Comparison of ENCODE assay signal across 11 cellular contexts in the genomic region with DNA sequence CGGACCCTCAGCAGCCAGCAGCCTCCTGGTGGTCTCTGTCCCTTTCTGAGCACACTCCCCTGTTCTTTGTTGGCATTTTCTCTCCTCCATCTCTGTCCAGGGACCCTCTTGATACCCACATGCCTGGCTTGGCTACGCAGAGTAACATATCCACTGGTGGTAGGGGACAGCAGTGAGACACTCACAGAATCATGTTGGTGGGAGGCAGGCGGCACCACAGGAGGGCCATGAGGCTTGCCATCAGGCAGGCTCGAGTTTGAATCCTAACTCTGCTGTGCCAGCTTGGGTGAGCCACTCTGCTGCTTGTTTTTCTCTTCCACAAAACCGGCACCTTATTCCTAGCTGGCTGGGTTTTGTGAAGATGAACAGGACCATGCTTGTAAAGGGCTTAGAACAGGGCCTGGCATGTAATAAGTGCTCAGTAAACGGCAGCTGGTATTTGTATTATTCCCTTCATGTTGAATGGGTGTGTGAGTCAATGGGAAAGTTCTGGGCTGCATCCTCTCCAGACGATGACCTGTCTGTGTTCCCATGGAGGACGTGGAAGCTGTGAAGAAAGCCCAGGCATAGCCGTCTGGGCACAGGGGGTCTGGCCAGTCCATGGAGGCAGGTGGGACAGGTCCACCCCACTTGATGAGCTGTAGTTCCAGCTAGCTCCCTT. TPM values are rescaled to one million over a fixed set of nuclear protein-coding genes. Genes with fewer than 3 reads are reported as not detected.
DNase-seq lines count a peak whose midpoint lies in the region; ATAC-seq, FAIRE-seq and TF ChIP-seq lines count a peak whose summit lies in the region.
"Had no signal": no experiment of that assay in that cellular context is flagged by ENCODE, and none has a peak within 500 bp of the region (broad histone marks: within the 10 kb centered on the region; RNA-seq: fewer than 3 reads in every experiment).

No MANE protein-coding gene starts in this region.

- H3K36me3 ChIP-seq in BLaER1: no peaks in the 10 kb centered on the region
- peaks cover 48% of the 10 kb centered on the region for H3K36me3 ChIP-seq in NT2/D1 (ENCODE audit: insufficient read depth, insufficient read length, low read length)
- no peaks in the 10 kb centered on the region for H3K36me3 ChIP-seq in H1 (ENCODE audit: control insufficient read depth in 2 of 4, insufficient read depth in 4 of 4, low read length in 3 of 4)

- H3K79me2 ChIP-seq in H1 (ENCODE audit: control insufficient read depth in 1 of 2, insufficient read depth in 2 of 2, low read length in 2 of 2): peaks cover 0 to 9% of the 10 kb centered on the region in 2 experiments; a peak in 1 of 4 replicates

- H4K20me1 ChIP-seq in BLaER1 (peaks cover 78% of the 10 kb centered on the region), H1 (replicated peaks in 1 of 2; ENCODE audit: control insufficient read depth in 1 of 2, insufficient read depth in 2 of 2, low read length in 2 of 2) (peaks cover 5 to 22% of the 10 kb centered on the region in 2 experiments)

- H3K23ac ChIP-seq in H1 (ENCODE audit: insufficient read length): no peak overlapping the region

- H2AFZ ChIP-seq in H1 (ENCODE audit: low read length): no peak overlapping the region

- TF ChIP-seq RAD21 in H1 (IDR thresholded peaks at IDR 0.05 in 1 of 2, conservative IDR thresholded peaks at IDR 0.05 in 1 of 2; ENCODE audit: low read depth in 2 of 2, low read length in 2 of 2): no peak

- no peak overlapping the region for H3K56ac ChIP-seq in H1 (replicated peaks; ENCODE audit: insufficient read length, low read depth, low read length)

- peaks cover 6 to 38% (median 13%) of the 10 kb centered on the region in 5 donors for H3K27me3 Mint-ChIP-seq in naive thymus-derived CD8-positive, alpha-beta T cell

- CTCF ChIA-PET in H1 (lab: Charles Lee; ENCODE audit: partially characterized antibody): interaction anchor here (0.8 to 8.5 kb wide), 18 partner anchors 9 to 132 kb away, joined by 3 to 114 read pairs (median 4); no protein-coding TSS in a partner anchor

- peaks cover 80% of the 10 kb centered on the region for H3K4me1 ChIP-seq in BLaER1
- H3K4me1 ChIP-seq in NT2/D1 (ENCODE audit: insufficient read depth, insufficient read length): peaks cover 33% of the 10 kb centered on the region
- H3K4me1 ChIP-seq in H1 (replicated peaks in 1 of 4; ENCODE audit: control insufficient read depth in 3 of 4, insufficient read depth in 4 of 4, low read length in 3 of 4): peaks cover 0 to 14% (median 11%) of the 10 kb centered on the region in 4 experiments; a peak in 6 of 7 replicates

- 0 out of 2 replicates have a peak overlapping the region, but pooled peaks have one; percentile 6 for H4K8ac ChIP-seq in H1 (ENCODE audit: extremely low read depth, insufficient read depth, low read length)

- 0 out of 2 replicates have a peak overlapping the region, but pooled peaks have one; percentile 19 for H2BK12ac ChIP-seq in H1 (ENCODE audit: low read depth, low read length)

- no peaks in the 10 kb centered on the region for H3K36me3 Mint-ChIP-seq in naive thymus-derived CD8-positive, alpha-beta T cell

- no peaks in the 10 kb centered on the region for H3K9me3 ChIP-seq in BLaER1
- H3K9me3 ChIP-seq in NT2/D1 (ENCODE audit: insufficient read depth, low read length): no peaks in the 10 kb centered on the region
- no peaks in the 10 kb centered on the region for H3K9me3 ChIP-seq in H1 (ENCODE audit: insufficient read depth in 2 of 2, low read depth in 1 of 2, low read length in 1 of 2)

- H2AK5ac ChIP-seq in H1 (ENCODE audit: low read depth, low read length): peak overlapping the region; percentile 68

- POLR2A ChIA-PET in H1 (lab: Charles Lee; ENCODE audit: partially characterized antibody): interaction anchor here (0.9 to 1.2 kb wide), 2 partner anchors 17 to 49 kb away, joined by 3 read pairs; no protein-coding TSS in a partner anchor
- POLR2A ChIA-PET in naive thymus-derived CD8-positive, alpha-beta T cell (lab: Charles Lee): no interaction called here

- H3K27ac Mint-ChIP-seq in naive thymus-derived CD8-positive, alpha-beta T cell: peak overlapping the region in 4 of 10 donors; percentile 63 to 88 (median 84)

- H4K5ac ChIP-seq in H1 (ENCODE audit: insufficient read length, low read depth, low read length): no peak overlapping the region

- peaks cover 26% of the 10 kb centered on the region for H3K27me3 ChIP-seq in BLaER1
- H3K27me3 ChIP-seq in NT2/D1 (ENCODE audit: insufficient read depth, insufficient read length): peaks cover 16% of the 10 kb centered on the region
- peaks cover 4 to 26% (median 21%) of the 10 kb centered on the region in 4 experiments for H3K27me3 ChIP-seq in H1 (replicated peaks in 1 of 4; ENCODE audit: control insufficient read depth in 3 of 4, extremely low read depth in 1 of 4, insufficient read depth in 3 of 4, low read length in 3 of 4)

- peaks cover 0 to 2% (median 0%) of the 10 kb centered on the region in 9 donors for H3K9me3 Mint-ChIP-seq in naive thymus-derived CD8-positive, alpha-beta T cell

- H3K18ac ChIP-seq in H1 (ENCODE audit: extremely low read depth, low read length): peak overlapping the region; percentile 1; the same call in 1 of the 2 replicates

- H2BK20ac ChIP-seq in H1 (ENCODE audit: low read length): no peak overlapping the region

- H3K4me2 ChIP-seq in BLaER1 (peak overlapping the region; percentile 88), H1 (ENCODE audit: insufficient read depth in 1 of 2, low read depth in 2 of 2, low read length in 2 of 2) (peak overlapping the region in 1 of 2 experiments; percentile 74; a peak in 1 of 4 replicates)

- H3K4me1 Mint-ChIP-seq in naive thymus-derived CD8-positive, alpha-beta T cell: peaks cover 17 to 27% (median 21%) of the 10 kb centered on the region in 4 donors

- TF ChIP-seq POLR2A in H1 (IDR thresholded peaks at IDR 0.05; ENCODE audit: control extremely low read depth in 1 of 2, low read depth in 2 of 2, low read length in 2 of 2): no peak

- no peak overlapping the region for H2BK5ac ChIP-seq in H1 (ENCODE audit: low read depth, low read length)

- peaks cover 11% of the 10 kb centered on the region for H3K23me2 ChIP-seq in H1 (ENCODE audit: low read depth, low read length)

- H3K4me3 ChIP-seq in BLaER1: peak overlapping the region; percentile 95; the same call in 1 of the 2 replicates
- no peak overlapping the region for H3K4me3 ChIP-seq in NT2/D1 (ENCODE audit: insufficient read length, low read depth)
- no peak overlapping the region for H3K4me3 ChIP-seq in H1 (ENCODE audit: extremely low read depth in 1 of 4, insufficient read depth in 2 of 4, low read depth in 3 of 4, low read length in 4 of 4)

- TF ChIP-seq EP300 in H1 (IDR thresholded peaks at IDR 0.05; ENCODE audit: borderline replicate concordance in 1 of 2, low read depth in 2 of 2, low read length in 2 of 2): no peak

- no peak for TF ChIP-seq CTCF in H1 (IDR thresholded peaks at IDR 0.05; ENCODE audit: control extremely low read depth in 1 of 3, insufficient read depth in 1 of 3, low read depth in 1 of 3, low read length in 3 of 3)

- H3K9ac ChIP-seq in BLaER1 (peak overlapping the region; percentile 91; the same call in 1 of the 2 replicates), NT2/D1 (ENCODE audit: insufficient read length, low read depth) (peak overlapping the region; percentile 27), H1 (replicated peaks in 1 of 4; ENCODE audit: extremely low read depth in 1 of 4, low read depth in 3 of 4, low read length in 3 of 4) (no peak overlapping the region)

- no peak overlapping the region for H3K4ac ChIP-seq in H1 (replicated peaks; ENCODE audit: insufficient read length, low read depth, low read length)

- DNase-seq in NT2/D1 (ENCODE audit: low read depth, low spot score) (no peak), H1 (ENCODE audit: low read depth in 1 of 2, low spot score in 2 of 2) (no peak), HCEC 1CT (no peak), NCI-H146 (lab: John Stamatoyannopoulos, UW) (no peak), SW 1271 (lab: John Stamatoyannopoulos, UW) (no peak)
- peak in 1 of 10 donors; percentile 40 for DNase-seq in naive thymus-derived CD8-positive, alpha-beta T cell
- DNase-seq: NCI-H187 had no signal

- FAIRE-seq in H1 (lab: Jason Lieb, UNC): no peak

- H3K14ac ChIP-seq in H1 (ENCODE audit: insufficient read length): no peak overlapping the region

- H3K4me3 Mint-ChIP-seq in naive thymus-derived CD8-positive, alpha-beta T cell: peak overlapping the region; percentile 5 to 95 (median 78)

- 79% methylated on average over 9 of the region's 9 CpGs; no CpG with 5 or more reads in 1 of the 2 experiments for WGBS in H1 (ENCODE audit: extremely low coverage in 1 of 2, insufficient coverage in 1 of 2, insufficient read length in 1 of 2, insufficient replicate concordance in 2 of 2, low coverage in 1 of 2, low lambda C conversion rate in 2 of 2, missing lambda C conversion rate in 1 of 2), 2 experiments

- H3K79me1 ChIP-seq in H1 (ENCODE audit: low read depth, low read length): peaks cover 5% of the 10 kb centered on the region; the same call in 1 of the 2 replicates

- ATAC-seq in naive thymus-derived CD8-positive, alpha-beta T cell: no peak
- no peak for ATAC-seq in GM18498 (IDR thresholded peaks at IDR 0.05; ENCODE audit: unreplicated experiment)

- H3K27ac ChIP-seq in BLaER1 (peak overlapping the region; percentile 13; the same call in 1 of the 2 replicates), H1 (ENCODE audit: low read depth, low read length) (no peak overlapping the region)

- no peak overlapping the region for H2BK120ac ChIP-seq in H1 (replicated peaks; ENCODE audit: low read depth, low read length)

- peak overlapping the region; percentile 28 for H4K91ac ChIP-seq in H1 (replicated peaks; ENCODE audit: insufficient read length, low read length)

- H2BK15ac ChIP-seq in H1 (ENCODE audit: low read length): 0 out of 2 replicates have a peak overlapping the region, but pooled peaks have one; percentile 31

RNA-seq across cellular contexts. Expression of gene COL27A1, which starts 2.3 kb away (rescaled TPM):
- total RNA-seq in H1 (2021; fragmentation: NEBNext Ultra II Directional; extraction: Animal tissue kit (Norgen Biotek cat#: 25700)): 22.5 and 22.8 TPM in 2 replicates
- polyA plus RNA-seq in H1 (2011; rRNA removed): 15.1 and 26.0 TPM in 2 replicates
- 17.3 TPM for polyA plus RNA-seq in H1 (2011; cell fraction: cytosol; rRNA removed)
- polyA plus RNA-seq in H1 (2011; cell fraction: nucleus; rRNA removed): 250 TPM
- 15.6 to 20.3 TPM (median 17.3 TPM) in 4 replicates for polyA plus RNA-seq in H1 (2012, experiment 1 of 2)
- 4.8 TPM for polyA plus RNA-seq in H1 (2012, experiment 2 of 2)
- 17.7 TPM for polyA plus RNA-seq in H1 (2013, experiment 1 of 2)
- polyA plus RNA-seq in H1 (2013, experiment 2 of 2): 15.1 TPM
- 12.9 and 15.0 TPM in 2 replicates for polyA minus RNA-seq in H1 (2011; rRNA and poly(A)+ RNA removed)
- 7.2 TPM for polyA minus RNA-seq in H1 (2011; cell fraction: cytosol; rRNA and poly(A)+ RNA removed)
- 55.6 TPM for polyA minus RNA-seq in H1 (2011; cell fraction: nucleus; rRNA and poly(A)+ RNA removed)
- 1 to 10 TPM; 1.4 to 1.7 TPM for total RNA-seq in naive thymus-derived CD8-positive, alpha-beta T cell
- under 1 TPM in 1 of 3 donors, not detected in 2; 0.14 TPM for polyA plus RNA-seq in naive thymus-derived CD8-positive, alpha-beta T cell

RNA-seq across cellular contexts. Expression of gene KIF12, which starts 58.6 kb away (rescaled TPM):
- total RNA-seq in H1 (2021; fragmentation: NEBNext Ultra II Directional; extraction: Animal tissue kit (Norgen Biotek cat#: 25700)): 3.4 and 3.9 TPM in 2 replicates
- 2.9 and 5.2 TPM in 2 replicates for polyA plus RNA-seq in H1 (2011; rRNA removed)
- polyA plus RNA-seq in H1 (2011; cell fraction: cytosol; rRNA removed): 3.7 TPM
- polyA plus RNA-seq in H1 (2011; cell fraction: nucleus; rRNA removed): 33.3 TPM
- polyA plus RNA-seq in H1 (2012, experiment 1 of 2): 2.9 to 3.5 TPM (median 3.4 TPM) in 4 replicates
- polyA plus RNA-seq in H1 (2012, experiment 2 of 2): 2.0 TPM
- 2.1 TPM for polyA plus RNA-seq in H1 (2013, experiment 1 of 2)
- polyA plus RNA-seq in H1 (2013, experiment 2 of 2): 1.1 TPM
- polyA minus RNA-seq in H1 (2011; rRNA and poly(A)+ RNA removed): 3.6 and 4.0 TPM in 2 replicates
- 1.9 TPM for polyA minus RNA-seq in H1 (2011; cell fraction: cytosol; rRNA and poly(A)+ RNA removed)
- 3.6 TPM for polyA minus RNA-seq in H1 (2011; cell fraction: nucleus; rRNA and poly(A)+ RNA removed)
- not detected for total RNA-seq in naive thymus-derived CD8-positive, alpha-beta T cell
- not detected for polyA plus RNA-seq in naive thymus-derived CD8-positive, alpha-beta T cell
- total RNA-seq: H4, lung microvascular endothelial cell had no signal

Comparison
In these comparisons a context has a peak if more than half of its experiments do, and no peak if none do; other contexts are left out.
1. H3K9ac ChIP-seq: peak in BLaER1 (single experiment) and NT2/D1 (single experiment); none in H1 (0 of 4).